Comparison of ENCODE assay signal across 32 cellular contexts in genomic region chr7:131726031-131726430, GRCh38.
"Had no signal": no experiment of that assay in that cellular context is flagged by ENCODE, and none has a peak within 500 bp of the region (broad histone marks: within the 10 kb centered on the region; RNA-seq: fewer than 3 reads in every experiment).

No MANE protein-coding gene starts in this region.

- H3K4me3 ChIP-seq: ascending aorta, breast epithelium, cardiac muscle cell had no signal

- H3K4me3 Mint-ChIP-seq: activated CD4-positive, alpha-beta memory T cell treated with anti-CD3 and anti-CD28 coated beads for 36 hours; activated CD4-positive, alpha-beta T cell treated with anti-CD3 and anti-CD28 coated beads for 36 hours; activated CD4-positive, alpha-beta T cell treated with anti-CD3 and anti-CD28 coated beads, Interleukin-2, amount 10 ng/mL, durations not matched to agents 24 days and 14 days; activated CD8-positive, alpha-beta memory T cell treated with anti-CD3 and anti-CD28 coated beads, Interleukin-2, amount 10 ng/mL, durations not matched to agents 7 days and 5 days; activated CD8-positive, alpha-beta T cell treated with anti-CD3 and anti-CD28 coated beads, Interleukin-2, amount 10 ng/mL, durations not matched to agents 7 days and 5 days; activated naive CD4-positive, alpha-beta T cell treated with anti-CD3 and anti-CD28 coated beads, Interleukin-2, amount 10 ng/mL, durations not matched to agents 7 days and 5 days; activated naive CD8-positive, alpha-beta T cell treated with anti-CD3 and anti-CD28 coated beads, Interleukin-2, amount 10 ng/mL, durations not matched to agents 7 days and 5 days; activated T-helper 1 cell treated with anti-CD3 and anti-CD28 coated beads, Interleukin-12 subunit alpha, Interleukin-12 subunit beta, Interleukin-2, Interleukin-4 antibody, amounts not matched to agents 30 ng/mL and 10 ng/mL and 1 ng/mL, durations not matched to agents 14 hours and 24 hours and 36 hours; brain; T-helper 17 cell; T-helper 2 cell treated with Interferon-gamma antibody and Interleukin-4, amounts not matched to agents 5 μg/mL and 100 μg/mL, for 36 hours had no signal

- ATAC-seq: activated CD4-positive, alpha-beta T cell treated with anti-CD3 and anti-CD28 coated beads for 36 hours; activated CD8-positive, alpha-beta memory T cell treated with anti-CD3 and anti-CD28 coated beads, Interleukin-2, amount 10 ng/mL, durations not matched to agents 7 days and 5 days; activated CD8-positive, alpha-beta T cell treated with anti-CD3 and anti-CD28 coated beads, Interleukin-2, amount 10 ng/mL, durations not matched to agents 7 days and 5 days; activated naive CD4-positive, alpha-beta T cell treated with anti-CD3 and anti-CD28 coated beads, Interleukin-2, amount 50 U/mL, for 72 hours; T-helper 17 cell had no signal

- H3K27ac Mint-ChIP-seq: activated CD4-positive, alpha-beta memory T cell treated with anti-CD3 and anti-CD28 coated beads for 36 hours; activated CD4-positive, alpha-beta T cell treated with anti-CD3 and anti-CD28 coated beads for 36 hours; activated CD4-positive, alpha-beta T cell treated with anti-CD3 and anti-CD28 coated beads, Interleukin-2, amount 10 ng/mL, durations not matched to agents 24 days and 14 days; activated CD8-positive, alpha-beta memory T cell treated with anti-CD3 and anti-CD28 coated beads, Interleukin-2, amount 10 ng/mL, durations not matched to agents 7 days and 5 days; activated CD8-positive, alpha-beta T cell treated with anti-CD3 and anti-CD28 coated beads, Interleukin-2, amount 10 ng/mL, durations not matched to agents 7 days and 5 days; activated naive CD4-positive, alpha-beta T cell treated with anti-CD3 and anti-CD28 coated beads, Interleukin-2, amount 10 ng/mL, durations not matched to agents 7 days and 5 days; activated naive CD4-positive, alpha-beta T cell treated with anti-CD3 and anti-CD28 coated beads, Interleukin-2, amount 50 U/mL, for 72 hours; activated naive CD8-positive, alpha-beta T cell treated with anti-CD3 and anti-CD28 coated beads, Interleukin-2, amount 10 ng/mL, durations not matched to agents 7 days and 5 days; activated T-helper 1 cell treated with anti-CD3 and anti-CD28 coated beads, Interleukin-12 subunit alpha, Interleukin-12 subunit beta, Interleukin-2, Interleukin-4 antibody, amounts not matched to agents 30 ng/mL and 10 ng/mL and 1 ng/mL, durations not matched to agents 14 hours and 24 hours and 36 hours; activated T-helper 2 cell treated with anti-CD3 and anti-CD28 coated beads, Interferon-gamma antibody, Interleukin-2, Interleukin-4, amounts not matched to agents 10 μg/mL and 5 μg/mL and 100 μg/mL, durations not matched to agents 14 hours and 24 hours and 36 hours; brain; T-helper 17 cell; T-helper 2 cell treated with Interferon-gamma antibody and Interleukin-4, amounts not matched to agents 5 μg/mL and 100 μg/mL, for 36 hours had no signal

- H3K36me3 ChIP-seq: ascending aorta, breast epithelium, cardiac muscle cell had no signal

- H3K9me3 ChIP-seq: ascending aorta had no signal

- DNase-seq: activated CD4-positive, alpha-beta memory T cell treated with anti-CD3 and anti-CD28 coated beads for 36 hours; activated CD4-positive, alpha-beta T cell treated with anti-CD3 and anti-CD28 coated beads for 36 hours; activated CD4-positive, alpha-beta T cell treated with anti-CD3 and anti-CD28 coated beads, Interleukin-2, amount 10 ng/mL, durations not matched to agents 24 days and 14 days; activated CD4-positive, CD25-positive, alpha-beta regulatory T cell; activated CD4-positive, CD25-positive, alpha-beta regulatory T cell treated with anti-CD3 and anti-CD28 coated beads, Interleukin-2, amount 50 U/mL, for 72 hours; activated CD8-positive, alpha-beta memory T cell treated with anti-CD3 and anti-CD28 coated beads, Interleukin-2, amount 10 ng/mL, durations not matched to agents 7 days and 5 days; activated CD8-positive, alpha-beta memory T cell treated with anti-CD3 and anti-CD28 coated beads, Interleukin-2, amount 50 U/mL, for 4 hours; activated CD8-positive, alpha-beta T cell treated with anti-CD3 and anti-CD28 coated beads, Interleukin-2, amount 10 ng/mL, durations not matched to agents 7 days and 5 days; activated effector memory CD4-positive, alpha-beta T cell treated with anti-CD3 and anti-CD28 coated beads, Interleukin-2, amount 50 U/mL, for 16 hours; activated naive CD4-positive, alpha-beta T cell; activated naive CD4-positive, alpha-beta T cell treated with anti-CD3 and anti-CD28 coated beads, Interleukin-2, amount 10 ng/mL, durations not matched to agents 7 days and 5 days; activated naive CD8-positive, alpha-beta T cell treated with anti-CD3 and anti-CD28 coated beads, Interleukin-2, amount 10 ng/mL, durations not matched to agents 7 days and 5 days; activated T-cell treated with anti-CD3 and anti-CD28 coated beads, Interleukin-2, amount 50 U/mL, for 1 hour; activated T-cell treated with anti-CD3 and anti-CD28 coated beads, Interleukin-2, amount 50 U/mL, for 48 hours; central memory CD4-positive, alpha-beta T cell; cerebellar nuclear complex; cortex of kidney; dermis blood vessel endothelial cell; effector CD8-positive, alpha-beta T cell; foreskin fibroblast; head of caudate nucleus; T-helper 1 cell; T-helper 17 cell had no signal

- H3K27ac ChIP-seq: ascending aorta, breast epithelium, cardiac muscle cell, epithelial cell of prostate had no signal

- H3K36me3 Mint-ChIP-seq: activated CD4-positive, alpha-beta memory T cell treated with anti-CD3 and anti-CD28 coated beads for 36 hours; activated CD8-positive, alpha-beta memory T cell treated with anti-CD3 and anti-CD28 coated beads, Interleukin-2, amount 10 ng/mL, durations not matched to agents 7 days and 5 days; activated naive CD4-positive, alpha-beta T cell treated with anti-CD3 and anti-CD28 coated beads, Interleukin-2, amount 10 ng/mL, durations not matched to agents 7 days and 5 days; activated naive CD8-positive, alpha-beta T cell treated with anti-CD3 and anti-CD28 coated beads, Interleukin-2, amount 10 ng/mL, durations not matched to agents 7 days and 5 days; brain had no signal

- H3K27me3 Mint-ChIP-seq: activated CD4-positive, alpha-beta T cell treated with anti-CD3 and anti-CD28 coated beads, Interleukin-2, amount 10 ng/mL, durations not matched to agents 24 days and 14 days; activated CD8-positive, alpha-beta memory T cell treated with anti-CD3 and anti-CD28 coated beads, Interleukin-2, amount 10 ng/mL, durations not matched to agents 7 days and 5 days; activated naive CD4-positive, alpha-beta T cell treated with anti-CD3 and anti-CD28 coated beads, Interleukin-2, amount 10 ng/mL, durations not matched to agents 7 days and 5 days had no signal

- H3K27me3 ChIP-seq: ascending aorta, breast epithelium had no signal

- H3K9me3 Mint-ChIP-seq: activated CD4-positive, alpha-beta T cell treated with anti-CD3 and anti-CD28 coated beads, Interleukin-2, amount 10 ng/mL, durations not matched to agents 24 days and 14 days; activated naive CD4-positive, alpha-beta T cell treated with anti-CD3 and anti-CD28 coated beads, Interleukin-2, amount 10 ng/mL, durations not matched to agents 7 days and 5 days; activated T-helper 1 cell treated with anti-CD3 and anti-CD28 coated beads, Interleukin-12 subunit alpha, Interleukin-12 subunit beta, Interleukin-2, Interleukin-4 antibody, amounts not matched to agents 30 ng/mL and 10 ng/mL and 1 ng/mL, durations not matched to agents 14 hours and 24 hours and 36 hours had no signal

- H3K4me1 ChIP-seq: ascending aorta, breast epithelium had no signal

- H3K4me1 Mint-ChIP-seq: activated CD4-positive, alpha-beta T cell treated with anti-CD3 and anti-CD28 coated beads for 36 hours; activated CD4-positive, alpha-beta T cell treated with anti-CD3 and anti-CD28 coated beads, Interleukin-2, amount 10 ng/mL, durations not matched to agents 24 days and 14 days; activated CD8-positive, alpha-beta memory T cell treated with anti-CD3 and anti-CD28 coated beads, Interleukin-2, amount 10 ng/mL, durations not matched to agents 7 days and 5 days; activated naive CD4-positive, alpha-beta T cell treated with anti-CD3 and anti-CD28 coated beads, Interleukin-2, amount 10 ng/mL, durations not matched to agents 7 days and 5 days; activated naive CD8-positive, alpha-beta T cell treated with anti-CD3 and anti-CD28 coated beads, Interleukin-2, amount 10 ng/mL, durations not matched to agents 7 days and 5 days; brain had no signal
